8 cellular contexts compared by ENCODE assay signal in the genomic region with DNA sequence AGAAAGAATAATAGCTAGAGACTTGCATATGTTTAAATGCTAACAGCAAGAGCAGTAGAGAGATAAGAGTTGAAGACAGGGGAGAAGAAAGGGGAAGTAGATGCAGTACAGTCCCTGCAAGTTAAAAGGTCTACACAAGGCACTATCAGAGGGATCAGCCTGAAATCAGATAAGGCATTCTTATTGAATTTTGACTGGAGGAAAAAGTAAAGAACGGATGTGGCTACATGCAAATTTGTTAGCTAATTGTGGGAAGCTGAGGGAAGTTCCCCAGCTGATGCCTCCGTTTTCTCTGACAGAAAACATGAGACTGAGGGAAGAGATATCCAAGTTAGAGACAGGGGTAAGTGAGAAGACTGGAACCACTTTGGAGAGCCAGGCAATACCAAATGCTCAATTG. TPM values are rescaled to one million over a fixed set of nuclear protein-coding genes. Genes with fewer than 3 reads are reported as not detected.
DNase-seq lines count a peak whose midpoint lies in the region; ATAC-seq and TF ChIP-seq lines count a peak whose summit lies in the region.

No MANE protein-coding gene starts in this region.

- H3F3A ChIP-seq in PC-3 (ENCODE audit: low read length, unreplicated experiment): no peaks in the 10 kb centered on the region

- H3K9me3 ChIP-seq in OCI-LY3 (ENCODE audit: insufficient read depth, low read length) (no peaks in the 10 kb centered on the region), PC-3 (ENCODE audit: low read length) (no peaks in the 10 kb centered on the region)

- intact Hi-C loops in activated CD4-positive, alpha-beta T cell treated with anti-CD3 and anti-CD28 coated beads for 36 hours (cut with DNase I, micrococcal nuclease): loop anchor here (2.0 to 5.0 kb wide), 4 partner anchors 43 to 104 kb away; a partner anchor contains a TSS
- intact Hi-C loops in PC-3 (cut with micrococcal nuclease): no loop called here

- peaks cover 13% of the 10 kb centered on the region for H3K4me1 Mint-ChIP-seq in activated CD4-positive, alpha-beta T cell treated with anti-CD3 and anti-CD28 coated beads for 36 hours
- peaks cover 0 to 4% (median under 1%) of the 10 kb centered on the region in 4 donors for H3K4me1 Mint-ChIP-seq in naive thymus-derived CD8-positive, alpha-beta T cell

- H3K36me3 Mint-ChIP-seq in activated CD4-positive, alpha-beta T cell treated with anti-CD3 and anti-CD28 coated beads for 36 hours (ENCODE audit: low read depth): no peaks in the 10 kb centered on the region
- no peaks in the 10 kb centered on the region for H3K36me3 Mint-ChIP-seq in naive thymus-derived CD8-positive, alpha-beta T cell

- H3K4me3 ChIP-seq in OCI-LY3 (ENCODE audit: low read length): no peak overlapping the region; the same call in 1 of the 2 replicates
- no peak overlapping the region for H3K4me3 ChIP-seq in PC-3 (ENCODE audit: low read length)

- H3K4me1 ChIP-seq in OCI-LY3 (ENCODE audit: low read length) (peaks cover 17% of the 10 kb centered on the region), PC-3 (ENCODE audit: insufficient read depth, low read length) (peaks cover 13% of the 10 kb centered on the region)

- no peaks in the 10 kb centered on the region for H3K9me3 Mint-ChIP-seq in activated CD4-positive, alpha-beta T cell treated with anti-CD3 and anti-CD28 coated beads for 36 hours (ENCODE audit: low read depth)
- H3K9me3 Mint-ChIP-seq in naive thymus-derived CD8-positive, alpha-beta T cell: no peaks in the 10 kb centered on the region

- H3K79me2 ChIP-seq in OCI-LY3 (ENCODE audit: low read length) (no peaks in the 10 kb centered on the region), PC-3 (ENCODE audit: low read length) (no peaks in the 10 kb centered on the region)

- no TSS peak for BruUV-seq in PC-3 (replicated peaks; lab: Mats Ljungman, UMichigan)

- CTCF ChIA-PET in activated CD4-positive, alpha-beta T cell treated with anti-CD3 and anti-CD28 coated beads for 36 hours (lab: Charles Lee): interaction anchor here (0.6 to 1.6 kb wide), 7 partner anchors 8 to 141 kb away, joined by 3 to 5 read pairs (median 3); a partner anchor contains a TSS
- CTCF ChIA-PET in PC-3 (lab: Charles Lee): no interaction called here

- POLR2A ChIA-PET in activated CD4-positive, alpha-beta T cell treated with anti-CD3 and anti-CD28 coated beads for 36 hours (lab: Charles Lee): no interaction called here
- POLR2A ChIA-PET in naive thymus-derived CD8-positive, alpha-beta T cell (lab: Charles Lee): no interaction called here
- POLR2A ChIA-PET in PC-3 (lab: Charles Lee; ENCODE audit: unreplicated experiment): no interaction called here

- no peaks in the 10 kb centered on the region for H4K20me1 ChIP-seq in OCI-LY3 (ENCODE audit: insufficient read depth, low read length)
- no peaks in the 10 kb centered on the region for H4K20me1 ChIP-seq in PC-3 (ENCODE audit: low read length)

- no peak overlapping the region for H3K4me3 Mint-ChIP-seq in activated CD4-positive, alpha-beta T cell treated with anti-CD3 and anti-CD28 coated beads for 36 hours
- no peak overlapping the region for H3K4me3 Mint-ChIP-seq in naive thymus-derived CD8-positive, alpha-beta T cell

- H3K27me3 Mint-ChIP-seq in activated CD4-positive, alpha-beta T cell treated with anti-CD3 and anti-CD28 coated beads for 36 hours: peaks cover 7% of the 10 kb centered on the region
- peaks cover 0 to 3% (median 0%) of the 10 kb centered on the region in 5 donors for H3K27me3 Mint-ChIP-seq in naive thymus-derived CD8-positive, alpha-beta T cell

- no peak overlapping the region for H3K9ac ChIP-seq in OCI-LY3 (ENCODE audit: low read length)
- H3K9ac ChIP-seq in PC-3 (ENCODE audit: low read length): no peak overlapping the region

- H3K9me2 ChIP-seq in PC-3 (replicated peaks; ENCODE audit: low read length): no peaks in the 10 kb centered on the region

- TF ChIP-seq CTCF in OCI-LY3 (IDR thresholded peaks at IDR 0.05; ENCODE audit: low read depth, low read length) (no peak), PC-3 (conservative IDR thresholded peaks at IDR 0.05; ENCODE audit: low read depth, low read length) (no peak)

- DNase-seq in activated CD4-positive, alpha-beta T cell treated with anti-CD3 and anti-CD28 coated beads for 36 hours: peak; percentile 51
- no peak for DNase-seq in activated CD4-positive, alpha-beta T cell treated with anti-CD3 and anti-CD28 coated beads for 4 hours
- DNase-seq in naive thymus-derived CD8-positive, alpha-beta T cell: peak in 2 of 10 donors; percentile 10 to 14
- DNase-seq in C1 segment of cervical spinal cord (lab: John Stamatoyannopoulos, UW) (no peak), inferior parietal cortex (ENCODE audit: extremely low spot score) (no peak), PC-3 (no peak)

- H2AFZ ChIP-seq in OCI-LY3 (ENCODE audit: low read depth, low read length) (no peak overlapping the region), PC-3 (ENCODE audit: low read length) (no peak overlapping the region)

- H3K4me2 ChIP-seq in OCI-LY3 (ENCODE audit: low read length) (peak overlapping the region; percentile 68), PC-3 (ENCODE audit: low read length) (no peak overlapping the region)

- H3K27ac ChIP-seq in OCI-LY3 (ENCODE audit: low read length) (no peak overlapping the region), PC-3 (ENCODE audit: low read length) (no peak overlapping the region)

- no peak overlapping the region for H3K27ac Mint-ChIP-seq in activated CD4-positive, alpha-beta T cell treated with anti-CD3 and anti-CD28 coated beads for 36 hours
- H3K27ac Mint-ChIP-seq in naive thymus-derived CD8-positive, alpha-beta T cell: no peak overlapping the region

- no peaks in the 10 kb centered on the region for H3K27me3 ChIP-seq in OCI-LY3 (ENCODE audit: low read depth, low read length)
- no peaks in the 10 kb centered on the region for H3K27me3 ChIP-seq in PC-3 (ENCODE audit: low read length)

- no peaks in the 10 kb centered on the region for H3K36me3 ChIP-seq in OCI-LY3 (replicated peaks; ENCODE audit: low read depth, low read length)
- H3K36me3 ChIP-seq in PC-3 (ENCODE audit: low read depth, low read length): no peaks in the 10 kb centered on the region

- peak; percentile 79 for ATAC-seq in activated CD4-positive, alpha-beta T cell treated with anti-CD3 and anti-CD28 coated beads for 36 hours
- ATAC-seq in HG02852 (IDR thresholded peaks at IDR 0.05; ENCODE audit: unreplicated experiment) (peak; percentile 95), PC-3 (no peak)
- ATAC-seq in naive thymus-derived CD8-positive, alpha-beta T cell: peak; percentile 56 to 84

RNA-seq across cellular contexts. Expression of a gene that starts 12.9 kb away (rescaled TPM):
- total RNA-seq in activated CD4-positive, alpha-beta T cell treated with anti-CD3 and anti-CD28 coated beads for 36 hours: 1 to 10 TPM; 3.3 to 3.5 TPM
- under 1 TPM; 0.25 to 0.60 TPM for total RNA-seq in naive thymus-derived CD8-positive, alpha-beta T cell
- 1 to 10 TPM in 2 of 3 donors, under 1 TPM in 1; 0.49 to 2.9 (median 1.4) TPM for polyA plus RNA-seq in naive thymus-derived CD8-positive, alpha-beta T cell
- total RNA-seq in PC-3 (2014; rRNA removed): 14.2 and 16.3 TPM in 2 replicates

RNA-seq across cellular contexts. Expression of a gene that starts 35.4 kb away (rescaled TPM):
- not detected for total RNA-seq in activated CD4-positive, alpha-beta T cell treated with anti-CD3 and anti-CD28 coated beads for 36 hours
- not detected for total RNA-seq in naive thymus-derived CD8-positive, alpha-beta T cell
- under 1 TPM in 2 of 3 donors, not detected in 1; 0.28 to 0.46 TPM for polyA plus RNA-seq in naive thymus-derived CD8-positive, alpha-beta T cell
- total RNA-seq in PC-3 (2014; rRNA removed): not detected in 2 replicates
